13 cellular contexts compared by ENCODE assay signal in genomic region chr11:86999859-87000753, GRCh38. TPM values are rescaled to one million over a fixed set of nuclear protein-coding genes. Genes with fewer than 3 reads are reported as not detected.
A peak's percentile ranks its signal among the peaks of the same experiment; 100 is the strongest.
DNase-seq lines count a peak whose midpoint lies in the region; ATAC-seq and TF ChIP-seq lines count a peak whose summit lies in the region.
"Had no signal": no experiment of that assay in that cellular context is flagged by ENCODE, and none has a peak within 500 bp of the region (broad histone marks: within the 10 kb centered on the region; RNA-seq: fewer than 3 reads in every experiment).

No MANE protein-coding gene starts in this region.

- peak overlapping the region; percentile 55 for H3K27ac Mint-ChIP-seq in neural progenitor cell
- H3K27ac Mint-ChIP-seq in T-helper 17 cell = no peak overlapping the region
- H3K27ac Mint-ChIP-seq in natural killer cell treated with Interleukin-12 subunit alpha and Interleukin-12 subunit beta and Interleukin-15 and Interleukin-18, amount 100 ng/mL, for 72 hours = no peak overlapping the region
- H3K27ac Mint-ChIP-seq: naive thymus-derived CD4-positive, alpha-beta T cell had no signal

- H3K27me3 ChIP-seq in NT2/D1 (ENCODE audit: insufficient read depth, insufficient read length) = no peaks in the 10 kb centered on the region
- H3K27me3 ChIP-seq in neural progenitor cell = no peaks in the 10 kb centered on the region
- no peaks in the 10 kb centered on the region for H3K27me3 ChIP-seq in effector memory CD4-positive, alpha-beta T cell (replicated peaks; ENCODE audit: control insufficient read depth, insufficient read depth, low read length, poor library complexity, severe bottlenecking)
- H3K27me3 ChIP-seq: breast epithelium had no signal

- peak overlapping the region; percentile 7 for H3K4me2 ChIP-seq in neural progenitor cell

- DNase-seq in EH (ENCODE audit: low read depth) (peak; percentile 64), NT2/D1 (ENCODE audit: low read depth, low spot score) (peak; percentile 36), erythroblast (lab: John Stamatoyannopoulos, UW) (peak; percentile 89 to 96), neural progenitor cell (ENCODE audit: low spot score) (peak; percentile 32), T-helper 17 cell (no peak), NAMALWA (ENCODE audit: low spot score) (no peak)
- DNase-seq in natural killer cell treated with Interleukin-12 subunit alpha and Interleukin-12 subunit beta and Interleukin-15 and Interleukin-18, amount 100 ng/mL, for 72 hours (ENCODE audit: low spot score) = no peak
- no peak for DNase-seq in effector memory CD4-positive, alpha-beta T cell
- DNase-seq: glutamatergic neuron; naive thymus-derived CD4-positive, alpha-beta T cell; NCI-H1436 had no signal

- TF ChIP-seq CTCF in neural progenitor cell (IDR thresholded peaks at IDR 0.05) = no peak

- TF ChIP-seq POLR2A in erythroblast (IDR thresholded peaks at IDR 0.05; ENCODE audit: low read length) = no peak

- H3F3A ChIP-seq in neural progenitor cell (ENCODE audit: low read depth) = peaks cover 8% of the 10 kb centered on the region

- H3K4me1 Mint-ChIP-seq in neural progenitor cell (peaks cover 9% of the 10 kb centered on the region), T-helper 17 cell (no peaks in the 10 kb centered on the region)
- H3K4me1 Mint-ChIP-seq in natural killer cell treated with Interleukin-12 subunit alpha and Interleukin-12 subunit beta and Interleukin-15 and Interleukin-18, amount 100 ng/mL, for 72 hours (ENCODE audit: low read depth in 2 of 2) = no peaks in the 10 kb centered on the region
- H3K4me1 Mint-ChIP-seq: naive thymus-derived CD4-positive, alpha-beta T cell had no signal

- H4K20me1 ChIP-seq in neural progenitor cell (ENCODE audit: low read depth) = no peaks in the 10 kb centered on the region

- H3K4me3 Mint-ChIP-seq in neural progenitor cell (no peak overlapping the region), T-helper 17 cell (no peak overlapping the region)
- no peak overlapping the region for H3K4me3 Mint-ChIP-seq in natural killer cell treated with Interleukin-12 subunit alpha and Interleukin-12 subunit beta and Interleukin-15 and Interleukin-18, amount 100 ng/mL, for 72 hours
- H3K4me3 Mint-ChIP-seq: naive thymus-derived CD4-positive, alpha-beta T cell had no signal

- no peak overlapping the region for H3K9ac ChIP-seq in NT2/D1 (ENCODE audit: insufficient read length, low read depth)
- H3K9ac ChIP-seq in neural progenitor cell = no peak overlapping the region

- H3K27me3 Mint-ChIP-seq in neural progenitor cell (ENCODE audit: insufficient read depth, low read depth) (no peaks in the 10 kb centered on the region), T-helper 17 cell (peaks cover 10% of the 10 kb centered on the region)
- peaks cover 0 to 3% of the 10 kb centered on the region in 2 donors for H3K27me3 Mint-ChIP-seq in natural killer cell treated with Interleukin-12 subunit alpha and Interleukin-12 subunit beta and Interleukin-15 and Interleukin-18, amount 100 ng/mL, for 72 hours

- H3K4me1 ChIP-seq in NT2/D1 (ENCODE audit: insufficient read depth, insufficient read length) (peaks cover 2% of the 10 kb centered on the region), neural progenitor cell (peaks cover 4% of the 10 kb centered on the region)
- no peaks in the 10 kb centered on the region for H3K4me1 ChIP-seq in effector memory CD4-positive, alpha-beta T cell (ENCODE audit: control insufficient read depth, insufficient read depth, low read length, poor library complexity, severe bottlenecking)
- H3K4me1 ChIP-seq: breast epithelium had no signal

- no peak overlapping the region for H3K27ac ChIP-seq in neural progenitor cell
- H3K27ac ChIP-seq in effector memory CD4-positive, alpha-beta T cell (ENCODE audit: insufficient read depth, low read length, poor library complexity, severe bottlenecking) = no peak overlapping the region
- H3K27ac ChIP-seq: SK-N-MC had no signal

- H3K36me3 Mint-ChIP-seq in neural progenitor cell (no peaks in the 10 kb centered on the region), T-helper 17 cell (ENCODE audit: low read depth) (no peaks in the 10 kb centered on the region)
- H3K36me3 Mint-ChIP-seq in natural killer cell treated with Interleukin-12 subunit alpha and Interleukin-12 subunit beta and Interleukin-15 and Interleukin-18, amount 100 ng/mL, for 72 hours = no peaks in the 10 kb centered on the region
- H3K36me3 Mint-ChIP-seq: naive thymus-derived CD4-positive, alpha-beta T cell had no signal

- no peak for ATAC-seq in T-helper 17 cell
- ATAC-seq in natural killer cell treated with Interleukin-12 subunit alpha and Interleukin-12 subunit beta and Interleukin-15 and Interleukin-18, amount 100 ng/mL, for 72 hours = no peak
- ATAC-seq: naive thymus-derived CD4-positive, alpha-beta T cell had no signal

- no peaks in the 10 kb centered on the region for H3K79me2 ChIP-seq in neural progenitor cell (ENCODE audit: low read depth)

- H3K4me3 ChIP-seq in NT2/D1 (ENCODE audit: insufficient read length, low read depth) (no peak overlapping the region), neural progenitor cell (no peak overlapping the region)
- H3K4me3 ChIP-seq in effector memory CD4-positive, alpha-beta T cell (ENCODE audit: insufficient read depth, low read depth, low read length, poor library complexity, severe bottlenecking) = no peak overlapping the region
- H3K4me3 ChIP-seq: breast epithelium, SK-N-MC had no signal

- H3K9me3 ChIP-seq in NT2/D1 (ENCODE audit: insufficient read depth, low read length) (no peaks in the 10 kb centered on the region), neural progenitor cell (ENCODE audit: low read depth) (no peaks in the 10 kb centered on the region), T-helper 17 cell (ENCODE audit: control insufficient read depth, low read length, poor library complexity, severe bottlenecking) (no peaks in the 10 kb centered on the region)
- no peaks in the 10 kb centered on the region for H3K9me3 ChIP-seq in effector memory CD4-positive, alpha-beta T cell (ENCODE audit: control insufficient read depth, low read length)
- H3K9me3 ChIP-seq: breast epithelium had no signal

- H3K9me3 Mint-ChIP-seq in neural progenitor cell = no peaks in the 10 kb centered on the region
- no peaks in the 10 kb centered on the region for H3K9me3 Mint-ChIP-seq in natural killer cell treated with Interleukin-12 subunit alpha and Interleukin-12 subunit beta and Interleukin-15 and Interleukin-18, amount 100 ng/mL, for 72 hours
- H3K9me3 Mint-ChIP-seq: naive thymus-derived CD4-positive, alpha-beta T cell had no signal

- H2AFZ ChIP-seq in neural progenitor cell (replicated peaks) = peak overlapping the region; percentile 44

- no peaks in the 10 kb centered on the region for H3K36me3 ChIP-seq in NT2/D1 (ENCODE audit: insufficient read depth, insufficient read length, low read length)
- no peaks in the 10 kb centered on the region for H3K36me3 ChIP-seq in neural progenitor cell
- no peaks in the 10 kb centered on the region for H3K36me3 ChIP-seq in effector memory CD4-positive, alpha-beta T cell (ENCODE audit: control insufficient read depth, insufficient read depth, low read length)
- H3K36me3 ChIP-seq: breast epithelium had no signal

RNA-seq across cellular contexts. Expression of gene TMEM135, which starts 37.6 kb away (rescaled TPM):
- 35.2 and 46.4 TPM in 2 replicates for total RNA-seq in neural progenitor cell (ENCODE audit: low replicate concordance)
- total RNA-seq in T-helper 17 cell = 10 to 100 TPM; 23.9 to 25.3 TPM
- 10 to 100 TPM; 23.0 to 40.3 TPM for total RNA-seq in natural killer cell treated with Interleukin-12 subunit alpha and Interleukin-12 subunit beta and Interleukin-15 and Interleukin-18, amount 100 ng/mL, for 72 hours

RNA-seq across cellular contexts. Expression of gene FZD4, which starts 44.9 kb away (rescaled TPM):
- 5.8 TPM in 2 replicates for total RNA-seq in neural progenitor cell (ENCODE audit: low replicate concordance)
- total RNA-seq in T-helper 17 cell = under 1 TPM in 1 of 2 donors, not detected in 1; 0.02 TPM
- under 1 TPM; 0.08 to 0.17 TPM for total RNA-seq in natural killer cell treated with Interleukin-12 subunit alpha and Interleukin-12 subunit beta and Interleukin-15 and Interleukin-18, amount 100 ng/mL, for 72 hours
- total RNA-seq: naive thymus-derived CD4-positive, alpha-beta T cell had no signal

Comparison
In these comparisons a context has a peak if more than half of its experiments do, and no peak if none do; other contexts are left out.
1. DNase-seq: peak in EH (single experiment), NT2/D1 (single experiment), erythroblast (2 of 2) and neural progenitor cell (single experiment); none in T-helper 17 cell (0 of 3), natural killer cell treated with Interleukin-12 subunit alpha and Interleukin-12 subunit beta and Interleukin-15 and Interleukin-18, amount 100 ng/mL, for 72 hours (single experiment), NAMALWA (single experiment) and effector memory CD4-positive, alpha-beta T cell (0 of 3).